10 cellular contexts compared by ENCODE assay signal in genomic region chr7:48811071-48811470, GRCh38.
"Had no signal": no experiment of that assay in that cellular context is flagged by ENCODE, and none has a peak within 500 bp of the region (broad histone marks: within the 10 kb centered on the region; RNA-seq: fewer than 3 reads in every experiment).

No MANE protein-coding gene starts in this region.

- DNase-seq: GM23248, GOT3, H7, H9, HCEC 1CT, HFFc6 had no signal

- H3K4me3 Mint-ChIP-seq: H9, HFFc6 had no signal

- H3K9me3 Mint-ChIP-seq: H9 had no signal

- H3K9me3 ChIP-seq: HAP-1 had no signal

- H3K4me1 Mint-ChIP-seq: H9 had no signal

- H3K27ac Mint-ChIP-seq: H9, HFFc6 had no signal

- H3K36me3 ChIP-seq: HAP-1 had no signal

- H2AFZ ChIP-seq: GM23248 had no signal

- ATAC-seq: HCT116 had no signal

- FAIRE-seq: H1, H54 had no signal

- H3K4me3 ChIP-seq: GM23248, HAP-1 had no signal

- H3K9ac ChIP-seq: GM23248 had no signal

- H3K27ac ChIP-seq: GM23248 had no signal
